In the genomic region with DNA sequence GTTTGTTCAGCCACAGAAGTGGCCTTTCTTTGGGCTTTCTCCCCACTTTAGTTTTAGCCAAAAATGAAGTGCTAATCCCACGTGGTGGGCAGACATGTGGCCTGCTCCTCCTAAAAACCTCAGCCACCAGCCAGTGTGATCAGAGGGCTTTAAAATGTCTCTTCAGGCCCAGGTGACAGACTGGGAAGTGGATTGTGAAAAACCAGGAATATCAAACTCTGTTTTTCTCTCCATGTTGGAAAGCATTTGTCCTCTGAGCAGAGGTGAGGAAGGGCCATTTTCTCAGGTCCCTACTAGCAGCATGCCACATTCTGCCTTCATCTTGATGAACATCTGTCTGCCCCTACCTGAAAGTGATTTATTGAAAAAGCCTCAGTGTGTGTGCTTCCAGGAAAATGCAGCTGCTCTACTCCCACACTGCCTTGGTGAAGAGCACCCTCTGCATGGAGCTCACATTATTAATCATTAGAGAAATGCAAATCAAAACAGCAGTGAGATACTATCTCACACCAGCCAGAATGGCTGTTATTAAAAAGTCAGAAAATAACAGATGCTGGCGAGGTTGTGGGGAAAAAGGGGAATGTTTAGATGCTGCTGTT, we compare ENCODE assay signal across 20 cellular contexts.
DNase-seq lines count a peak whose midpoint lies in the region; ATAC-seq and TF ChIP-seq lines count a peak whose summit lies in the region.
"Had no signal": no experiment of that assay in that cellular context is flagged by ENCODE, and none has a peak within 500 bp of the region (broad histone marks: within the 10 kb centered on the region; RNA-seq: fewer than 3 reads in every experiment).

No MANE protein-coding gene starts in this region.

- no peak overlapping the region for H3K18ac ChIP-seq in H9 (ENCODE audit: insufficient read length, low read depth, low read length)

- ATAC-seq in activated CD4-positive, alpha-beta T cell treated with anti-CD3 and anti-CD28 coated beads for 36 hours = no peak
- ATAC-seq in activated CD8-positive, alpha-beta T cell treated with anti-CD3 and anti-CD28 coated beads, Interleukin-2, amount 10 ng/mL, durations not matched to agents 7 days and 5 days = no peak
- no peak for ATAC-seq in naive B cell (ENCODE audit: low read depth in 2 of 2)
- ATAC-seq: A549, mucosa of descending colon had no signal

- no peak overlapping the region for H3K27ac Mint-ChIP-seq in activated CD4-positive, alpha-beta T cell treated with anti-CD3 and anti-CD28 coated beads for 36 hours
- no peak overlapping the region for H3K27ac Mint-ChIP-seq in activated CD4-positive, alpha-beta T cell treated with anti-CD3 and anti-CD28 coated beads, Interleukin-2, amount 10 ng/mL, durations not matched to agents 7 days and 5 days
- peak overlapping the region in 2 of 3 experiments; percentile 78 to 90; a peak in 2 of 7 replicates for H3K27ac Mint-ChIP-seq in H9
- peak overlapping the region; percentile 54 for H3K27ac Mint-ChIP-seq in activated CD8-positive, alpha-beta T cell treated with anti-CD3 and anti-CD28 coated beads, Interleukin-2, amount 10 ng/mL, durations not matched to agents 7 days and 5 days
- H3K27ac Mint-ChIP-seq in naive B cell = peak overlapping the region in 4 of 6 donors; percentile 20 to 80 (median 40)
- H3K27ac Mint-ChIP-seq: activated T-helper 2 cell treated with anti-CD3 and anti-CD28 coated beads, Interferon-gamma antibody, Interleukin-2, Interleukin-4, amounts not matched to agents 10 μg/mL and 5 μg/mL and 100 μg/mL, durations not matched to agents 14 hours and 24 hours and 36 hours; HFFc6 had no signal

- peak; percentile 13 for DNase-seq in activated CD4-positive, alpha-beta T cell treated with anti-CD3 and anti-CD28 coated beads for 36 hours
- DNase-seq in activated CD4-positive, alpha-beta T cell treated with anti-CD3 and anti-CD28 coated beads, Interleukin-2, amount 10 ng/mL, durations not matched to agents 7 days and 5 days = no peak
- no peak for DNase-seq in H9
- no peak for DNase-seq in activated CD8-positive, alpha-beta T cell treated with anti-CD3 and anti-CD28 coated beads, Interleukin-2, amount 10 ng/mL, durations not matched to agents 7 days and 5 days
- no peak for DNase-seq in naive B cell
- DNase-seq in NK-92 treated with Interleukin-12 subunit alpha and Interleukin-12 subunit beta, amount 100 ng/mL, for 24 hours (lab: John Stamatoyannopoulos, UW) = no peak
- DNase-seq in H7 = no peak
- no peak for DNase-seq in NCI-H128 (lab: John Stamatoyannopoulos, UW; ENCODE audit: unreplicated experiment)
- DNase-seq: HFFc6, immature natural killer cell, mucosa of descending colon, NCI-H1436, SK-N-SH, T1000, testis had no signal

- no peak overlapping the region for H2BK5ac ChIP-seq in H9 (ENCODE audit: insufficient read length, low read length)

- no peak overlapping the region for H2BK120ac ChIP-seq in H9 (ENCODE audit: low read depth, low read length, poor library complexity, severe bottlenecking)

- H3K27me3 ChIP-seq in H9 (ENCODE audit: insufficient read depth, low read length) (no peaks in the 10 kb centered on the region), H7 (ENCODE audit: control insufficient read depth, insufficient read depth, low read length) (no peaks in the 10 kb centered on the region)
- H3K27me3 ChIP-seq: cardiac muscle cell, testis had no signal

- H3K4me3 ChIP-seq in H7 (ENCODE audit: insufficient read depth, low read depth, low read length) = no peak overlapping the region
- H3K4me3 ChIP-seq: A549, cardiac muscle cell, mucosa of descending colon, smooth muscle cell, testis had no signal

- H3K23ac ChIP-seq in H9 (ENCODE audit: insufficient read length, low read depth, low read length) = no peak overlapping the region

- no peaks in the 10 kb centered on the region for H3K9me3 ChIP-seq in H9 (ENCODE audit: control insufficient read depth, low read depth, low read length)
- H3K9me3 ChIP-seq: A549, mucosa of descending colon, SK-N-SH, testis had no signal

- H2BK20ac ChIP-seq in H9 (ENCODE audit: low read depth, low read length, poor library complexity, severe bottlenecking) = no peak overlapping the region

- no peak overlapping the region for H2AK5ac ChIP-seq in H9 (ENCODE audit: insufficient read length, low read length)

- no peak overlapping the region for H3K9ac ChIP-seq in H9 (ENCODE audit: extremely low read depth, insufficient read length, low read length)
- H3K9ac ChIP-seq: SK-N-SH had no signal

- H2BK12ac ChIP-seq in H9 (ENCODE audit: insufficient read length, low read depth, low read length) = no peak overlapping the region

- H3K4me3 Mint-ChIP-seq in activated CD4-positive, alpha-beta T cell treated with anti-CD3 and anti-CD28 coated beads for 36 hours = no peak overlapping the region
- no peak overlapping the region for H3K4me3 Mint-ChIP-seq in activated CD4-positive, alpha-beta T cell treated with anti-CD3 and anti-CD28 coated beads, Interleukin-2, amount 10 ng/mL, durations not matched to agents 7 days and 5 days
- H3K4me3 Mint-ChIP-seq in H9 = no peak overlapping the region
- H3K4me3 Mint-ChIP-seq in activated CD8-positive, alpha-beta T cell treated with anti-CD3 and anti-CD28 coated beads, Interleukin-2, amount 10 ng/mL, durations not matched to agents 7 days and 5 days = no peak overlapping the region
- no peak overlapping the region for H3K4me3 Mint-ChIP-seq in naive B cell
- H3K4me3 Mint-ChIP-seq: dendritic cell treated with granulocyte-macrophage colony-stimulating factor and Interleukin-4, amounts not matched to agents 40 ng/mL and 50 ng/mL, for 4 days; HFFc6; immature natural killer cell had no signal

- no peaks in the 10 kb centered on the region for H3K79me2 ChIP-seq in H9 (ENCODE audit: insufficient read depth, low read length)

- peak overlapping the region; percentile 78 for H2AFZ ChIP-seq in H9 (ENCODE audit: low read length)

- no CpG with 5 or more reads among the region's 2 CpGs for WGBS in H9 (ENCODE audit: extremely low coverage, insufficient read length, low lambda C conversion rate)

- intact Hi-C loops in activated CD4-positive, alpha-beta T cell treated with anti-CD3 and anti-CD28 coated beads for 36 hours (cut with DNase I, micrococcal nuclease) = no loop called here

- no peak overlapping the region for H4K8ac ChIP-seq in H9 (replicated peaks; ENCODE audit: insufficient read length, low read depth, low read length)

- H3K4me1 Mint-ChIP-seq in activated CD4-positive, alpha-beta T cell treated with anti-CD3 and anti-CD28 coated beads for 36 hours = peaks cover 57% of the 10 kb centered on the region
- peaks cover 67% of the 10 kb centered on the region for H3K4me1 Mint-ChIP-seq in activated CD4-positive, alpha-beta T cell treated with anti-CD3 and anti-CD28 coated beads, Interleukin-2, amount 10 ng/mL, durations not matched to agents 7 days and 5 days
- H3K4me1 Mint-ChIP-seq in H9 = peaks cover 34 to 39% of the 10 kb centered on the region in 2 experiments
- H3K4me1 Mint-ChIP-seq in activated CD8-positive, alpha-beta T cell treated with anti-CD3 and anti-CD28 coated beads, Interleukin-2, amount 10 ng/mL, durations not matched to agents 7 days and 5 days (ENCODE audit: low read depth) = peaks cover 69% of the 10 kb centered on the region
- peaks cover 48 to 62% (median 56%) of the 10 kb centered on the region in 3 donors for H3K4me1 Mint-ChIP-seq in naive B cell

- TF ChIP-seq CTCF in H9 (conservative IDR thresholded peaks at IDR 0.05) = no peak

- H3T11ph ChIP-seq in H9 (ENCODE audit: low read length) = no peak overlapping the region

- no peaks in the 10 kb centered on the region for H3K27me3 Mint-ChIP-seq in activated CD4-positive, alpha-beta T cell treated with anti-CD3 and anti-CD28 coated beads for 36 hours
- H3K27me3 Mint-ChIP-seq in activated CD4-positive, alpha-beta T cell treated with anti-CD3 and anti-CD28 coated beads, Interleukin-2, amount 10 ng/mL, durations not matched to agents 7 days and 5 days = no peaks in the 10 kb centered on the region
- H3K27me3 Mint-ChIP-seq in H9 (ENCODE audit: low read depth) = no peaks in the 10 kb centered on the region
- no peaks in the 10 kb centered on the region for H3K27me3 Mint-ChIP-seq in activated CD8-positive, alpha-beta T cell treated with anti-CD3 and anti-CD28 coated beads, Interleukin-2, amount 10 ng/mL, durations not matched to agents 7 days and 5 days (ENCODE audit: low read depth)
- no peaks in the 10 kb centered on the region for H3K27me3 Mint-ChIP-seq in naive B cell
- H3K27me3 Mint-ChIP-seq: dendritic cell treated with granulocyte-macrophage colony-stimulating factor and Interleukin-4, amounts not matched to agents 40 ng/mL and 50 ng/mL, for 4 days had no signal

- no peak overlapping the region for H4K5ac ChIP-seq in H9 (ENCODE audit: insufficient read length, low read depth, low read length)

- no peak overlapping the region for H3K27ac ChIP-seq in H9 (ENCODE audit: insufficient read length, low read depth, low read length)
- H3K27ac ChIP-seq: A549, cardiac muscle cell, testis had no signal

- H3K4me2 ChIP-seq in H9 (ENCODE audit: insufficient read depth, insufficient read length, low read length) = no peak overlapping the region
- H3K4me2 ChIP-seq: A549, SK-N-SH, smooth muscle cell had no signal

- H3K23me2 ChIP-seq in H9 (ENCODE audit: insufficient read length, low read depth, low read length, poor library complexity, severe bottlenecking) = no peaks in the 10 kb centered on the region

- H4K20me1 ChIP-seq in H9 (ENCODE audit: control insufficient read depth, insufficient read depth, insufficient read length) = no peaks in the 10 kb centered on the region

- no peaks in the 10 kb centered on the region; the same call in 1 of the 2 replicates for H3K4me1 ChIP-seq in H9 (ENCODE audit: insufficient read depth, low read length)
- H3K4me1 ChIP-seq: A549 had no signal

- H3K36me3 Mint-ChIP-seq in activated CD4-positive, alpha-beta T cell treated with anti-CD3 and anti-CD28 coated beads for 36 hours (ENCODE audit: low read depth) = no peaks in the 10 kb centered on the region
- peaks cover 9% of the 10 kb centered on the region for H3K36me3 Mint-ChIP-seq in activated CD4-positive, alpha-beta T cell treated with anti-CD3 and anti-CD28 coated beads, Interleukin-2, amount 10 ng/mL, durations not matched to agents 7 days and 5 days (ENCODE audit: low read depth)
- no peaks in the 10 kb centered on the region for H3K36me3 Mint-ChIP-seq in H9 (ENCODE audit: insufficient read depth in 1 of 3, low read depth in 3 of 3)
- H3K36me3 Mint-ChIP-seq in activated CD8-positive, alpha-beta T cell treated with anti-CD3 and anti-CD28 coated beads, Interleukin-2, amount 10 ng/mL, durations not matched to agents 7 days and 5 days (ENCODE audit: low read depth) = peaks cover 19% of the 10 kb centered on the region
- H3K36me3 Mint-ChIP-seq in naive B cell = no peaks in the 10 kb centered on the region

- H3K56ac ChIP-seq in H9 (ENCODE audit: insufficient read length, low read depth, low read length) = no peak overlapping the region

- no peak overlapping the region; the same call in 1 of the 2 replicates for H3K14ac ChIP-seq in H9 (ENCODE audit: insufficient read depth, low read length)

- H3K36me3 ChIP-seq in H7 (replicated peaks; ENCODE audit: control insufficient read depth, insufficient read depth, low read length) = no peaks in the 10 kb centered on the region
- H3K36me3 ChIP-seq: cardiac muscle cell had no signal

- no peak overlapping the region for H3K4ac ChIP-seq in H9 (ENCODE audit: low read depth, low read length)

- H4K91ac ChIP-seq in H9 (ENCODE audit: insufficient read length, low read depth, low read length) = no peak overlapping the region

- no peaks in the 10 kb centered on the region for H3K9me3 Mint-ChIP-seq in activated CD4-positive, alpha-beta T cell treated with anti-CD3 and anti-CD28 coated beads for 36 hours (ENCODE audit: low read depth)
- H3K9me3 Mint-ChIP-seq in activated CD4-positive, alpha-beta T cell treated with anti-CD3 and anti-CD28 coated beads, Interleukin-2, amount 10 ng/mL, durations not matched to agents 7 days and 5 days = peaks cover 11% of the 10 kb centered on the region
- no peaks in the 10 kb centered on the region; a peak in 1 of 5 replicates for H3K9me3 Mint-ChIP-seq in H9
- H3K9me3 Mint-ChIP-seq in activated CD8-positive, alpha-beta T cell treated with anti-CD3 and anti-CD28 coated beads, Interleukin-2, amount 10 ng/mL, durations not matched to agents 7 days and 5 days (ENCODE audit: insufficient read depth) = peaks cover 8% of the 10 kb centered on the region
- H3K9me3 Mint-ChIP-seq in naive B cell = peaks cover 0 to 4% (median 0%) of the 10 kb centered on the region in 7 donors
- H3K9me3 Mint-ChIP-seq: dendritic cell treated with granulocyte-macrophage colony-stimulating factor and Interleukin-4, amounts not matched to agents 40 ng/mL and 50 ng/mL, for 4 days; immature natural killer cell had no signal

- CTCF ChIA-PET in activated CD4-positive, alpha-beta T cell treated with anti-CD3 and anti-CD28 coated beads for 36 hours (lab: Charles Lee) = interaction anchor here (0.8 to 1.1 kb wide), 2 partner anchors 15 to 879 kb away, joined by 3 read pairs; no protein-coding TSS in a partner anchor
- CTCF ChIA-PET in activated CD4-positive, alpha-beta T cell treated with anti-CD3 and anti-CD28 coated beads, Interleukin-2, amount 10 ng/mL, durations not matched to agents 7 days and 5 days (lab: Charles Lee) = interaction anchor here (1.1 to 1.2 kb wide), 2 partner anchors 8 to 11 kb away, joined by 3 read pairs; no protein-coding TSS in a partner anchor
- CTCF ChIA-PET in activated CD8-positive, alpha-beta T cell treated with anti-CD3 and anti-CD28 coated beads, Interleukin-2, amount 10 ng/mL, durations not matched to agents 7 days and 5 days (lab: Charles Lee) = interaction anchor here (0.9 kb wide), 1 partner anchor 102 kb away, joined by 3 read pairs; no protein-coding TSS in a partner anchor

- H2BK15ac ChIP-seq in H9 (ENCODE audit: low read depth, low read length) = no peak overlapping the region; the same call in 1 of the 2 replicates

- H3K79me1 ChIP-seq in H9 (ENCODE audit: insufficient read depth, low read depth, low read length, poor library complexity, severe bottlenecking) = no peaks in the 10 kb centered on the region

- POLR2A ChIA-PET in activated CD4-positive, alpha-beta T cell treated with anti-CD3 and anti-CD28 coated beads for 36 hours (lab: Charles Lee) = no interaction called here
- POLR2A ChIA-PET in activated CD4-positive, alpha-beta T cell treated with anti-CD3 and anti-CD28 coated beads, Interleukin-2, amount 10 ng/mL, durations not matched to agents 7 days and 5 days (lab: Charles Lee) = no interaction called here
- POLR2A ChIA-PET in activated CD8-positive, alpha-beta T cell treated with anti-CD3 and anti-CD28 coated beads, Interleukin-2, amount 10 ng/mL, durations not matched to agents 7 days and 5 days (lab: Charles Lee) = no interaction called here

Comparison
In these comparisons a context has a peak if more than half of its experiments do, and no peak if none do; other contexts are left out.
1. H3K27ac Mint-ChIP-seq: peak in H9 (2 of 3), activated CD8-positive, alpha-beta T cell treated with anti-CD3 and anti-CD28 coated beads, Interleukin-2, amount 10 ng/mL, durations not matched to agents 7 days and 5 days (single experiment) and naive B cell (4 of 6); none in activated CD4-positive, alpha-beta T cell treated with anti-CD3 and anti-CD28 coated beads for 36 hours (single experiment) and activated CD4-positive, alpha-beta T cell treated with anti-CD3 and anti-CD28 coated beads, Interleukin-2, amount 10 ng/mL, durations not matched to agents 7 days and 5 days (single experiment).